ENCODE assay signal across 8 cellular contexts in genomic region chr9:38066167-38066906, GRCh38. TPM values are rescaled to one million over a fixed set of nuclear protein-coding genes. Genes with fewer than 3 reads are reported as not detected.
A peak's percentile ranks its signal among the peaks of the same experiment; 100 is the strongest.
DNase-seq lines count a peak whose midpoint lies in the region; ATAC-seq lines count a peak whose summit lies in the region.

No MANE protein-coding gene starts in this region.

- no peaks in the 10 kb centered on the region for H3K9me3 ChIP-seq in right cardiac atrium (ENCODE audit: control insufficient read depth, low read length)

- peak overlapping the region; percentile 69 for H3K4me3 ChIP-seq in right cardiac atrium (ENCODE audit: low read length)

- H3K4me1 ChIP-seq in right cardiac atrium (ENCODE audit: control insufficient read depth, insufficient read depth, low read length), result peaks cover 13% of the 10 kb centered on the region

- H3K36me3 Mint-ChIP-seq in T-cell, result no peaks in the 10 kb centered on the region
- H3K36me3 Mint-ChIP-seq in stimulated activated effector memory CD8-positive, alpha-beta T cell treated with anti-CD3 and anti-CD28 coated beads, Interleukin-12 subunit alpha, Interleukin-12 subunit beta, amount 100 ng/mL, for 72 hours, result no peaks in the 10 kb centered on the region

- POLR2A ChIA-PET in T-cell (lab: Charles Lee), result interaction anchor here in 1 of 2 donors (0.6 kb wide), 1 partner anchor 198 kb away, joined by 4 read pairs; no protein-coding TSS in a partner anchor

- DNase-seq in NCI-H1092 treated with DMSO at 0.1 percent for 48 hours (lab: John Stamatoyannopoulos, UW) (peak; percentile 39), NCI-H1092 (lab: John Stamatoyannopoulos, UW) (no peak), T-cell (no peak), right cardiac atrium (no peak), inferior parietal cortex (ENCODE audit: extremely low spot score) (no peak)
- no peak for DNase-seq in stimulated activated effector memory CD8-positive, alpha-beta T cell treated with anti-CD3 and anti-CD28 coated beads, Interleukin-12 subunit alpha, Interleukin-12 subunit beta, amount 100 ng/mL, for 72 hours (ENCODE audit: low spot score in 2 of 2)
- DNase-seq in activated CD4-positive, CD25-positive, alpha-beta regulatory T cell (lab: John Stamatoyannopoulos, UW), result no peak
- no peak for DNase-seq in stimulated activated CD4-positive, alpha-beta T cell treated with anti-CD3 and anti-CD28 coated beads, Interleukin-15, amount 100 ng/mL, for 24 hours

- H3K27ac Mint-ChIP-seq in T-cell, result no peak overlapping the region
- H3K27ac Mint-ChIP-seq in stimulated activated effector memory CD8-positive, alpha-beta T cell treated with anti-CD3 and anti-CD28 coated beads, Interleukin-12 subunit alpha, Interleukin-12 subunit beta, amount 100 ng/mL, for 72 hours, result no peak overlapping the region

- H3K4me3 Mint-ChIP-seq in T-cell, result peak overlapping the region; percentile 78 to 92 (median 86)
- H3K4me3 Mint-ChIP-seq in stimulated activated effector memory CD8-positive, alpha-beta T cell treated with anti-CD3 and anti-CD28 coated beads, Interleukin-12 subunit alpha, Interleukin-12 subunit beta, amount 100 ng/mL, for 72 hours, result peak overlapping the region; percentile 85

- ATAC-seq in T-cell (replicated peaks in 1 of 4) (no peak), right cardiac atrium (no peak)
- no peak for ATAC-seq in stimulated activated effector memory CD8-positive, alpha-beta T cell treated with anti-CD3 and anti-CD28 coated beads, Interleukin-12 subunit alpha, Interleukin-12 subunit beta, amount 100 ng/mL, for 72 hours

- intact Hi-C loops in right cardiac atrium (cut with DNase I), result loop anchor here (5.0 to 10.0 kb wide), 6 partner anchors 44 to 154 kb away; no protein-coding TSS in a partner anchor

- 40% methylated on average over 7 of the region's 7 CpGs for WGBS in right cardiac atrium

- H3K27me3 ChIP-seq in right cardiac atrium (ENCODE audit: control insufficient read depth, insufficient read depth), result no peaks in the 10 kb centered on the region

- no peaks in the 10 kb centered on the region for H3K9me3 Mint-ChIP-seq in T-cell
- H3K9me3 Mint-ChIP-seq in stimulated activated effector memory CD8-positive, alpha-beta T cell treated with anti-CD3 and anti-CD28 coated beads, Interleukin-12 subunit alpha, Interleukin-12 subunit beta, amount 100 ng/mL, for 72 hours, result no peaks in the 10 kb centered on the region

- peaks cover 21 to 33% (median 27%) of the 10 kb centered on the region in 3 donors for H3K4me1 Mint-ChIP-seq in T-cell
- peaks cover 29% of the 10 kb centered on the region for H3K4me1 Mint-ChIP-seq in stimulated activated effector memory CD8-positive, alpha-beta T cell treated with anti-CD3 and anti-CD28 coated beads, Interleukin-12 subunit alpha, Interleukin-12 subunit beta, amount 100 ng/mL, for 72 hours

- CTCF ChIA-PET in T-cell (lab: Charles Lee), result interaction anchor here (0.7 to 1.2 kb wide), 2 partner anchors 37 to 164 kb away, joined by 3 to 4 read pairs; no protein-coding TSS in a partner anchor

- H3K27me3 Mint-ChIP-seq in T-cell, result peaks cover 0 to 7% of the 10 kb centered on the region in 2 donors

- peak overlapping the region; percentile 61 for H3K27ac ChIP-seq in right cardiac atrium (ENCODE audit: low read length)

RNA-seq across cellular contexts. Expression of gene SHB, which starts 2.7 kb away (rescaled TPM):
- total RNA-seq in T-cell (1 to 10 TPM; 1.2 to 1.5 (median 1.3) TPM), right cardiac atrium (10 to 100 TPM; 25.7 to 38.9 (median 31.0) TPM)
- polyA plus RNA-seq in right cardiac atrium, result 14.5 TPM

Comparison
In these comparisons a context has a peak if more than half of its experiments do, and no peak if none do; other contexts are left out.
1. RNA of gene SHB, which starts 2.7 kb away (total RNA-seq): 25.7 to 38.9 TPM in right cardiac atrium; 1.2 to 1.5 TPM in T-cell; every median in the first group is over 10 times any median in the second.